ENCODE assay signal across 2 cellular contexts in the genomic region with DNA sequence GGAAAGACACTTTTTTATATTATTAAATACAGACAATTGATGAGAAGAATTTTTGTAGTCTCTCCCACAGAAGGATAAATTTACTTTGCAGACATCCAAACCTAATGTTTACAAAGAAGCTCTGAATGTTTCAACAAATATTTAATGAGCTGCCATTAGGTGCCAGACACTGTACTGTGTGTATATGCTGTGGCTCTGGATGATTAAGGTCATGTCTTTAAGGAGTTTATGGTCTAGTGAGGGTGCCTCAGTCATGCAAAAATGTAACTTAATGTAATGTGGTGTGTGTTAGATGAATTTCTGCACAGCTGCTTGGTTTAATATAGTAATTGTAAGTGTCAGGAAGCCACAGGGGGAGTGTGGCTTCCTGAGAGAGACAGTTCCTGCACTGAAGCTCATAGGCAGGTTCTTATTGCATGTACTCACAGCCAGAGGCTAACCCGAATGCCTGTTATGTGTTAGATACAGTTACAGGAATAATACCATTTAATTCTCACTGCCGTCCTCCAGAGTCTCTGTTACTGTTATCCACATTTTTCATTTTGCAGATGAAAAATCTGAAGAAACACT.
TF ChIP-seq lines count a peak whose summit lies in the region.

No MANE protein-coding gene starts in this region.

TF ChIP-seq in SK-N-SH treated with all-trans-retinoic acid at 6 μM for 48 hours, 23 proteins besides CTCF, POLR2A, EP300 and RAD21 (continued from another document):
- no peak for TF ChIP-seq ZNF70 (CRISPR knock-in tag; IDR thresholded peaks at IDR 0.05)
- TF ChIP-seq ZNF8 (CRISPR knock-in tag; IDR thresholded peaks at IDR 0.05): no peak
- TF ChIP-seq BACH2 (CRISPR knock-in tag; IDR thresholded peaks at IDR 0.05; ENCODE audit: borderline replicate concordance): no peak
- TF ChIP-seq OSR1 (CRISPR knock-in tag; IDR thresholded peaks at IDR 0.05): no peak
- TF ChIP-seq ISL1 (CRISPR knock-in tag; IDR thresholded peaks at IDR 0.05): no peak
- TF ChIP-seq PPARA (CRISPR knock-in tag; IDR thresholded peaks at IDR 0.05; ENCODE audit: borderline replicate concordance): no peak
- TF ChIP-seq RARB (CRISPR knock-in tag; IDR thresholded peaks at IDR 0.05): no peak
- TF ChIP-seq, protein P1, sequence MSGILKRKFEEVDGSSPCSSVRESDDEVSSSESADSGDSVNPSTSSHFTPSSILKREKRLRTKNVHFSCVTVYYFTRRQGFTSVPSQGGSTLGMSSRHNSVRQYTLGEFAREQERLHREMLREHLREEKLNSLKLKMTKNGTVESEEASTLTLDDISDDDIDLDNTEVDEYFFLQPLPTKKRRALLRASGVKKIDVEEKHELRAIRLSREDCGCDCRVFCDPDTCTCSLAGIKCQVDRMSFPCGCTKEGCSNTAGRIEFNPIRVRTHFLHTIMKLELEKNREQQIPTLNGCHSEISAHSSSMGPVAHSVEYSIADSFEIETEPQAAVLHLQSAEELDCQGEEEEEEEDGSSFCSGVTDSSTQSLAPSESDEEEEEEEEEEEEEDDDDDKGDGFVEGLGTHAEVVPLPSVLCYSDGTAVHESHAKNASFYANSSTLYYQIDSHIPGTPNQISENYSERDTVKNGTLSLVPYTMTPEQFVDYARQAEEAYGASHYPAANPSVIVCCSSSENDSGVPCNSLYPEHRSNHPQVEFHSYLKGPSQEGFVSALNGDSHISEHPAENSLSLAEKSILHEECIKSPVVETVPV (CRISPR knock-in tag; IDR thresholded peaks at IDR 0.05): no peak
- no peak for TF ChIP-seq ZNF565 (CRISPR knock-in tag; conservative IDR thresholded peaks at IDR 0.05; ENCODE audit: low read depth)
- TF ChIP-seq, protein P2, sequence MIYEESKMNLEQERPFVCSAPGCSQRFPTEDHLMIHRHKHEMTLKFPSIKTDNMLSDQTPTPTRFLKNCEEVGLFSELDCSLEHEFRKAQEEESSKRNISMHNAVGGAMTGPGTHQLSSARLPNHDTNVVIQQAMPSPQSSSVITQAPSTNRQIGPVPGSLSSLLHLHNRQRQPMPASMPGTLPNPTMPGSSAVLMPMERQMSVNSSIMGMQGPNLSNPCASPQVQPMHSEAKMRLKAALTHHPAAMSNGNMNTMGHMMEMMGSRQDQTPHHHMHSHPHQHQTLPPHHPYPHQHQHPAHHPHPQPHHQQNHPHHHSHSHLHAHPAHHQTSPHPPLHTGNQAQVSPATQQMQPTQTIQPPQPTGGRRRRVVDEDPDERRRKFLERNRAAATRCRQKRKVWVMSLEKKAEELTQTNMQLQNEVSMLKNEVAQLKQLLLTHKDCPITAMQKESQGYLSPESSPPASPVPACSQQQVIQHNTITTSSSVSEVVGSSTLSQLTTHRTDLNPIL (CRISPR knock-in tag; IDR thresholded peaks at IDR 0.05; ENCODE audit: low read depth): no peak
- no peak for TF ChIP-seq ESRRG (CRISPR knock-in tag; IDR thresholded peaks at IDR 0.05)
- no peak for TF ChIP-seq ZFP3 (CRISPR knock-in tag; IDR thresholded peaks at IDR 0.05)
- TF ChIP-seq, protein P3, sequence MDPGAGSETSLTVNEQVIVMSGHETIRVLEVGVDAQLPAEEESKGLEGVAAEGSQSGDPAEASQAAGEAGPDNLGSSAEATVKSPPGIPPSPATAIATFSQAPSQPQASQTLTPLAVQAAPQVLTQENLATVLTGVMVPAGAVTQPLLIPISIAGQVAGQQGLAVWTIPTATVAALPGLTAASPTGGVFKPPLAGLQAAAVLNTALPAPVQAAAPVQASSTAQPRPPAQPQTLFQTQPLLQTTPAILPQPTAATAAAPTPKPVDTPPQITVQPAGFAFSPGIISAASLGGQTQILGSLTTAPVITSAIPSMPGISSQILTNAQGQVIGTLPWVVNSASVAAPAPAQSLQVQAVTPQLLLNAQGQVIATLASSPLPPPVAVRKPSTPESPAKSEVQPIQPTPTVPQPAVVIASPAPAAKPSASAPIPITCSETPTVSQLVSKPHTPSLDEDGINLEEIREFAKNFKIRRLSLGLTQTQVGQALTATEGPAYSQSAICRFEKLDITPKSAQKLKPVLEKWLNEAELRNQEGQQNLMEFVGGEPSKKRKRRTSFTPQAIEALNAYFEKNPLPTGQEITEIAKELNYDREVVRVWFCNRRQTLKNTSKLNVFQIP (CRISPR knock-in tag; IDR thresholded peaks at IDR 0.05; ENCODE audit: borderline replicate concordance, low read depth): no peak

TF ChIP-seq in SK-N-SH, 30 proteins besides CTCF, POLR2A, EP300 and RAD21 (continued from another document):
- TF ChIP-seq ELF1 (IDR thresholded peaks at IDR 0.05) (no peak), SIN3A (IDR thresholded peaks at IDR 0.05; ENCODE audit: borderline replicate concordance, low read depth, low read length) (no peak), RXRA (IDR thresholded peaks at IDR 0.05; ENCODE audit: borderline replicate concordance, low read depth) (no peak), SMC3 (IDR thresholded peaks at IDR 0.05; ENCODE audit: low read depth, low read length) (no peak), MXI1 (IDR thresholded peaks at IDR 0.05; ENCODE audit: low read depth, low read length) (no peak), MEF2A (IDR thresholded peaks at IDR 0.05; ENCODE audit: borderline replicate concordance, low read depth) (no peak), YY1 (IDR thresholded peaks at IDR 0.05; ENCODE audit: low read depth) (no peak), NRF1 (IDR thresholded peaks at IDR 0.05; ENCODE audit: low read depth, low read length) (no peak), TCF12 (IDR thresholded peaks at IDR 0.05) (no peak)
- TF ChIP-seq, protein P4, sequence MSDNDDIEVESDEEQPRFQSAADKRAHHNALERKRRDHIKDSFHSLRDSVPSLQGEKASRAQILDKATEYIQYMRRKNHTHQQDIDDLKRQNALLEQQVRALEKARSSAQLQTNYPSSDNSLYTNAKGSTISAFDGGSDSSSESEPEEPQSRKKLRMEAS (IDR thresholded peaks at IDR 0.05; ENCODE audit: low read depth): no peak
- TF ChIP-seq, protein P5, sequence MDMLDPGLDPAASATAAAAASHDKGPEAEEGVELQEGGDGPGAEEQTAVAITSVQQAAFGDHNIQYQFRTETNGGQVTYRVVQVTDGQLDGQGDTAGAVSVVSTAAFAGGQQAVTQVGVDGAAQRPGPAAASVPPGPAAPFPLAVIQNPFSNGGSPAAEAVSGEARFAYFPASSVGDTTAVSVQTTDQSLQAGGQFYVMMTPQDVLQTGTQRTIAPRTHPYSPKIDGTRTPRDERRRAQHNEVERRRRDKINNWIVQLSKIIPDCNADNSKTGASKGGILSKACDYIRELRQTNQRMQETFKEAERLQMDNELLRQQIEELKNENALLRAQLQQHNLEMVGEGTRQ (IDR thresholded peaks at IDR 0.05; ENCODE audit: borderline replicate concordance, low read depth, low read length): no peak
